In genomic region chr2:179237209-179237946, GRCh38 we compare ENCODE assay signal across 1 cellular context.
TF ChIP-seq lines count a peak whose summit lies in the region.

No MANE protein-coding gene starts in this region.

TF ChIP-seq in A549, 52 proteins besides CTCF, POLR2A, EP300 and RAD21:
- TF ChIP-seq, protein P1, sequence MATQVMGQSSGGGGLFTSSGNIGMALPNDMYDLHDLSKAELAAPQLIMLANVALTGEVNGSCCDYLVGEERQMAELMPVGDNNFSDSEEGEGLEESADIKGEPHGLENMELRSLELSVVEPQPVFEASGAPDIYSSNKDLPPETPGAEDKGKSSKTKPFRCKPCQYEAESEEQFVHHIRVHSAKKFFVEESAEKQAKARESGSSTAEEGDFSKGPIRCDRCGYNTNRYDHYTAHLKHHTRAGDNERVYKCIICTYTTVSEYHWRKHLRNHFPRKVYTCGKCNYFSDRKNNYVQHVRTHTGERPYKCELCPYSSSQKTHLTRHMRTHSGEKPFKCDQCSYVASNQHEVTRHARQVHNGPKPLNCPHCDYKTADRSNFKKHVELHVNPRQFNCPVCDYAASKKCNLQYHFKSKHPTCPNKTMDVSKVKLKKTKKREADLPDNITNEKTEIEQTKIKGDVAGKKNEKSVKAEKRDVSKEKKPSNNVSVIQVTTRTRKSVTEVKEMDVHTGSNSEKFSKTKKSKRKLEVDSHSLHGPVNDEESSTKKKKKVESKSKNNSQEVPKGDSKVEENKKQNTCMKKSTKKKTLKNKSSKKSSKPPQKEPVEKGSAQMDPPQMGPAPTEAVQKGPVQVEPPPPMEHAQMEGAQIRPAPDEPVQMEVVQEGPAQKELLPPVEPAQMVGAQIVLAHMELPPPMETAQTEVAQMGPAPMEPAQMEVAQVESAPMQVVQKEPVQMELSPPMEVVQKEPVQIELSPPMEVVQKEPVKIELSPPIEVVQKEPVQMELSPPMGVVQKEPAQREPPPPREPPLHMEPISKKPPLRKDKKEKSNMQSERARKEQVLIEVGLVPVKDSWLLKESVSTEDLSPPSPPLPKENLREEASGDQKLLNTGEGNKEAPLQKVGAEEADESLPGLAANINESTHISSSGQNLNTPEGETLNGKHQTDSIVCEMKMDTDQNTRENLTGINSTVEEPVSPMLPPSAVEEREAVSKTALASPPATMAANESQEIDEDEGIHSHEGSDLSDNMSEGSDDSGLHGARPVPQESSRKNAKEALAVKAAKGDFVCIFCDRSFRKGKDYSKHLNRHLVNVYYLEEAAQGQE (IDR thresholded peaks at IDR 0.05) = no peak
- TF ChIP-seq CHD2 (IDR thresholded peaks at IDR 0.05; ENCODE audit: low read length, partially characterized antibody) (no peak), JUNB (IDR thresholded peaks at IDR 0.05) (no peak), NPAS2 (CRISPR knock-in tag; IDR thresholded peaks at IDR 0.05; ENCODE audit: borderline replicate concordance) (no peak), FOSL2 (IDR thresholded peaks at IDR 0.05) (no peak), FOSL2 (CRISPR knock-in tag; IDR thresholded peaks at IDR 0.05) (no peak), BHLHE40 (IDR thresholded peaks at IDR 0.05; ENCODE audit: low read depth, low read length) (no peak), HEYL (CRISPR knock-in tag; IDR thresholded peaks at IDR 0.05) (no peak)
- TF ChIP-seq, protein P2, sequence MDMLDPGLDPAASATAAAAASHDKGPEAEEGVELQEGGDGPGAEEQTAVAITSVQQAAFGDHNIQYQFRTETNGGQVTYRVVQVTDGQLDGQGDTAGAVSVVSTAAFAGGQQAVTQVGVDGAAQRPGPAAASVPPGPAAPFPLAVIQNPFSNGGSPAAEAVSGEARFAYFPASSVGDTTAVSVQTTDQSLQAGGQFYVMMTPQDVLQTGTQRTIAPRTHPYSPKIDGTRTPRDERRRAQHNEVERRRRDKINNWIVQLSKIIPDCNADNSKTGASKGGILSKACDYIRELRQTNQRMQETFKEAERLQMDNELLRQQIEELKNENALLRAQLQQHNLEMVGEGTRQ (IDR thresholded peaks at IDR 0.05) = no peak
